In genomic region chr10:67851229-67851628, GRCh38 we compare ENCODE assay signal across 1 cellular context.
TF ChIP-seq lines count a peak whose summit lies in the region.

No MANE protein-coding gene starts in this region.

TF ChIP-seq in K562, 482 proteins besides CTCF, POLR2A, EP300 and RAD21 (continued from another document):
- TF ChIP-seq ELK3 (CRISPR knock-in tag; IDR thresholded peaks at IDR 0.05) (no peak), ZNF175 (CRISPR knock-in tag; IDR thresholded peaks at IDR 0.05; ENCODE audit: low read depth) (no peak), L3MBTL2 (IDR thresholded peaks at IDR 0.05) (no peak), CC2D1A (IDR thresholded peaks at IDR 0.05) (no peak), PTRF (tag; IDR thresholded peaks at IDR 0.05) (peak; percentile 66; the same call in 1 of the 2 replicates), HDAC8 (tag; IDR thresholded peaks at IDR 0.05) (no peak), CHD1 (IDR thresholded peaks at IDR 0.05; ENCODE audit: low read length) (no peak), ZNF311 (CRISPR knock-in tag; IDR thresholded peaks at IDR 0.05) (no peak; the same call in 1 of the 2 replicates), POLR3A (IDR thresholded peaks at IDR 0.05; ENCODE audit: borderline replicate concordance, extremely low read depth, insufficient read depth, insufficient read length) (no peak), SAFB2 (IDR thresholded peaks at IDR 0.05; ENCODE audit: borderline replicate concordance, low read depth, low read length, severe bottlenecking) (no peak), CHCHD3 (CRISPR knock-in tag; IDR thresholded peaks at IDR 0.05) (no peak), HCFC1 (IDR thresholded peaks at IDR 0.05; ENCODE audit: low read depth, low read length) (no peak), FOXK1 (CRISPR knock-in tag; IDR thresholded peaks at IDR 0.05; ENCODE audit: borderline replicate concordance) (no peak), NCOA2 (IDR thresholded peaks at IDR 0.05; ENCODE audit: partially characterized antibody in 2 of 2) (no peak), CBX1 (IDR thresholded peaks at IDR 0.05; ENCODE audit: low read depth) (no peak), ZNF592 (IDR thresholded peaks at IDR 0.05) (peak; percentile 69), RBM39 (optimal IDR thresholded peaks at IDR 0.05; ENCODE audit: low read depth, low read length) (no peak), TBL1XR1 (IDR thresholded peaks at IDR 0.05; ENCODE audit: low read length in 2 of 2) (no peak), SOX6 (IDR thresholded peaks at IDR 0.05) (no peak), ILK (tag; IDR thresholded peaks at IDR 0.05; ENCODE audit: borderline replicate concordance, low read depth) (0 out of 2 replicates have a peak, but pooled peaks have one; percentile 22), RHOXF2B (CRISPR knock-in tag; conservative IDR thresholded peaks at IDR 0.05) (no peak), NEUROD1 (IDR thresholded peaks at IDR 0.05; ENCODE audit: borderline replicate concordance, low read depth, low read length, partially characterized antibody) (no peak), DDX20 (tag; IDR thresholded peaks at IDR 0.05; ENCODE audit: low read depth) (0 out of 2 replicates have a peak, but pooled peaks have one; percentile 52), ARID1B (IDR thresholded peaks at IDR 0.05) (no peak)
- TF ChIP-seq, protein P1, sequence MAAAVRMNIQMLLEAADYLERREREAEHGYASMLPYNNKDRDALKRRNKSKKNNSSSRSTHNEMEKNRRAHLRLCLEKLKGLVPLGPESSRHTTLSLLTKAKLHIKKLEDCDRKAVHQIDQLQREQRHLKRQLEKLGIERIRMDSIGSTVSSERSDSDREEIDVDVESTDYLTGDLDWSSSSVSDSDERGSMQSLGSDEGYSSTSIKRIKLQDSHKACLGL (CRISPR knock-in tag; IDR thresholded peaks at IDR 0.05; ENCODE audit: borderline replicate concordance, poor library complexity, severe bottlenecking): no peak
